ENCODE assay signal across 1 cellular context in genomic region chr5:173228107-173228506, GRCh38.
TF ChIP-seq lines count a peak whose summit lies in the region.

No MANE protein-coding gene starts in this region.

TF ChIP-seq in H1, 55 proteins besides CTCF, POLR2A, EP300 and RAD21 (continued from another document):
- TF ChIP-seq, protein P1, sequence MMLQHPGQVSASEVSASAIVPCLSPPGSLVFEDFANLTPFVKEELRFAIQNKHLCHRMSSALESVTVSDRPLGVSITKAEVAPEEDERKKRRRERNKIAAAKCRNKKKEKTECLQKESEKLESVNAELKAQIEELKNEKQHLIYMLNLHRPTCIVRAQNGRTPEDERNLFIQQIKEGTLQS (IDR thresholded peaks at IDR 0.05; ENCODE audit: insufficient read depth, low read depth, low read length) = no peak
- no peak for TF ChIP-seq NANOG (IDR thresholded peaks at IDR 0.05; ENCODE audit: insufficient read depth, low read depth, low read length, poor library complexity, severe bottlenecking)
- TF ChIP-seq MAX (IDR thresholded peaks at IDR 0.05) = no peak
- TF ChIP-seq FOSL1 (IDR thresholded peaks at IDR 0.05; ENCODE audit: insufficient read depth, low read depth, low read length) = no peak
- no peak for TF ChIP-seq PHF8 (conservative IDR thresholded peaks at IDR 0.05; ENCODE audit: low read depth, low read length)
- TF ChIP-seq RFX5 (IDR thresholded peaks at IDR 0.05; ENCODE audit: borderline replicate concordance, low read depth, low read length) = no peak
TF ChIP-seq in H1: peak in this region for 0.
